ENCODE assay signal across 25 cellular contexts in the genomic region with DNA sequence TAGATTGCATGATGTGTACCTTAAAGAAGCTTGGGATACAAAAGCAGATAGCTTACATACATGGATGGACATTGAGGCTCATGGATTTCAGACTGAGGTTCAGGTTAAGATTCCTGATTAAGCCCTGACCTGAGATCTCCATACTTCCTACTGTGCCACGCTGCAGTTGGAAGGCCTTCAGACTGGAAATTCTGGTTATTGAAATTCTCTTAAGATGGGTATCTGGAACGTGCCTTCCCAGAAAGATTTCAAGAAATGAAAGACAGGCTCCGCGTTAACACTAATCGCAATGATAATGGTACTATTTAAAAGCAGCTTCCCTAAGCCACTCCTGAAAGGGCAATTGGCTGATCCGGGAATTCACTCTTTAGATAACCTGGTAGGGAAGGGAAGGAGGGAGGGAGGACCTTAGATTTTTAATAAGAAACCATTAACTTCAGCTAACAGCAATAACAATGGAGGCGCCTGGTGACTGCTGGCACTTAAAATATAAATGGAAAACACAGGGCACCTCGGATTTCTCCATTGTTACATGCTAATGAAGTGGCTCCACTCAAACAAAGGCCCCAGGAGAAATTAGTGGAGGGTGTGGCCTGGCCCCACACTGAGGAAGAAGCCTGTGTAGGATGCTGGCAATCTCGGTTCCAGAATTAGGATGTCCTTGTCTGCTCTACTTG. TPM values are rescaled to one million over a fixed set of nuclear protein-coding genes. Genes with fewer than 3 reads are reported as not detected.
DNase-seq lines count a peak whose midpoint lies in the region; ATAC-seq, FAIRE-seq and TF ChIP-seq lines count a peak whose summit lies in the region.
"Had no signal": no experiment of that assay in that cellular context is flagged by ENCODE, and none has a peak within 500 bp of the region (broad histone marks: within the 10 kb centered on the region; RNA-seq: fewer than 3 reads in every experiment).

No MANE protein-coding gene starts in this region.

- H3K27me3 ChIP-seq in Karpas-422 (ENCODE audit: low read length) (no peaks in the 10 kb centered on the region), pancreas (no peaks in the 10 kb centered on the region)
- H3K27me3 ChIP-seq: cardiac muscle cell, right atrium auricular region, suprapubic skin had no signal

- FAIRE-seq in kidney (lab: Jason Lieb, UNC) (no peak), pancreas (lab: Jason Lieb, UNC) (no peak)

- CTCF ChIA-PET in OCI-LY7 (lab: Charles Lee; ENCODE audit: unreplicated experiment) = no interaction called here

- H3K9me3 ChIP-seq in Karpas-422 (ENCODE audit: low read length) (no peaks in the 10 kb centered on the region), OCI-LY7 (ENCODE audit: low read length) (no peaks in the 10 kb centered on the region), kidney (ENCODE audit: control insufficient read depth in 1 of 2, low read length in 2 of 2) (no peaks in the 10 kb centered on the region), pancreas (no peaks in the 10 kb centered on the region)
- H3K9me3 ChIP-seq: left ventricle myocardium inferior, neutrophil, right atrium auricular region, suprapubic skin had no signal

- H3K4me2 ChIP-seq in Karpas-422 (ENCODE audit: low read depth, low read length, poor library complexity, severe bottlenecking) (peak overlapping the region; percentile 74), OCI-LY7 (ENCODE audit: low read length) (peak overlapping the region; percentile 87)

- H3K9me2 ChIP-seq in Karpas-422 (replicated peaks; ENCODE audit: insufficient read depth, low read length) (no peaks in the 10 kb centered on the region), OCI-LY7 (ENCODE audit: insufficient read depth, low read length) (no peaks in the 10 kb centered on the region)

- 56 to 57% methylated on average over 9 of the region's 9 CpGs for WGBS in pancreas, 2 donors

- no peak for TF ChIP-seq CTCF in OCI-LY7 (conservative IDR thresholded peaks at IDR 0.05; ENCODE audit: low read length)
- TF ChIP-seq CTCF in kidney (IDR thresholded peaks at IDR 0.05; ENCODE audit: borderline replicate concordance, extremely low read depth, insufficient read depth) = no peak
- TF ChIP-seq CTCF in pancreas (IDR thresholded peaks at IDR 0.05) = no peak

- H4K20me1 ChIP-seq in Karpas-422 (ENCODE audit: insufficient read depth, low read depth, low read length) (no peaks in the 10 kb centered on the region), OCI-LY7 (ENCODE audit: insufficient read depth, low read length) (no peaks in the 10 kb centered on the region)

- H3K4me1 ChIP-seq in Karpas-422 (ENCODE audit: low read length) (peaks cover 40% of the 10 kb centered on the region), OCI-LY7 (ENCODE audit: insufficient read depth, low read length, poor library complexity, severe bottlenecking) (peaks cover 54% of the 10 kb centered on the region), kidney (ENCODE audit: control insufficient read depth in 1 of 2, insufficient read depth in 1 of 2, low read depth in 1 of 2, low read length in 2 of 2) (no peaks in the 10 kb centered on the region), pancreas (no peaks in the 10 kb centered on the region)
- H3K4me1 ChIP-seq: left ventricle myocardium inferior, right atrium auricular region, suprapubic skin had no signal

- H2AFZ ChIP-seq in Karpas-422 (ENCODE audit: low read length) (peak overlapping the region; percentile 82), OCI-LY7 (ENCODE audit: low read length) (peak overlapping the region; percentile 67; the same call in 1 of the 2 replicates)

- intact Hi-C loops in OCI-LY7 (cut with micrococcal nuclease; ENCODE audit: unreplicated experiment) = loop anchor here (2.0 kb wide), 2 partner anchors 51 to 53 kb away; no protein-coding TSS in a partner anchor
- intact Hi-C loops in kidney (cut with DNase I) = no loop called here
- intact Hi-C loops in pancreas (cut with DNase I) = no loop called here

- no peaks in the 10 kb centered on the region for H3K79me2 ChIP-seq in Karpas-422 (ENCODE audit: low read length)
- H3K79me2 ChIP-seq in OCI-LY7 (ENCODE audit: insufficient read depth, low read depth, low read length) = no peaks in the 10 kb centered on the region

- no TSS peak for BruUV-seq in OCI-LY7 (replicated peaks; lab: Mats Ljungman, UMichigan)

- POLR2A ChIA-PET in OCI-LY7 (lab: Charles Lee) = interaction anchor here (1.1 to 6.3 kb wide), 5 partner anchors 12 to 26 kb away, joined by 4 to 81 read pairs (median 27); no protein-coding TSS in a partner anchor

- H3K4me3 ChIP-seq in Karpas-422 (ENCODE audit: low read length) (peak overlapping the region; percentile 53), OCI-LY7 (ENCODE audit: low read depth, low read length, poor library complexity, severe bottlenecking) (peak overlapping the region; percentile 65), kidney (ENCODE audit: low read length in 2 of 2) (no peak overlapping the region), pancreas (no peak overlapping the region)
- H3K4me3 ChIP-seq: cardiac muscle cell, left ventricle myocardium inferior, right atrium auricular region, suprapubic skin had no signal

- H3K36me3 ChIP-seq in Karpas-422 (ENCODE audit: insufficient read depth, low read length) (no peaks in the 10 kb centered on the region), OCI-LY7 (ENCODE audit: insufficient read depth, low read length) (no peaks in the 10 kb centered on the region), kidney (ENCODE audit: control insufficient read depth in 1 of 2, insufficient read depth in 2 of 2, low read length in 2 of 2) (no peaks in the 10 kb centered on the region), pancreas (no peaks in the 10 kb centered on the region)
- H3K36me3 ChIP-seq: cardiac muscle cell, left ventricle myocardium inferior, neutrophil, right atrium auricular region, suprapubic skin had no signal

- H3K9ac ChIP-seq in Karpas-422 (ENCODE audit: low read length) (peak overlapping the region; percentile 69), kidney (ENCODE audit: low read length in 2 of 2) (no peak overlapping the region)

- DNase-seq in COR-L47 (lab: John Stamatoyannopoulos, UW) (peak; percentile 64), Karpas-422 (peak; percentile 63), OCI-LY7 (ENCODE audit: low spot score) (peak; percentile 38), iPS-NIHi7 (ENCODE audit: extremely low spot score) (peak; percentile 64), DMS153 treated with DMSO at 0.1 percent for 48 hours (lab: John Stamatoyannopoulos, UW; ENCODE audit: unreplicated experiment) (no peak), NOMO-1 (lab: John Stamatoyannopoulos, UW; ENCODE audit: unreplicated experiment in 2 of 2) (no peak), kidney (no peak), pancreas (no peak)
- DNase-seq: activated CD4-positive, alpha-beta T cell treated with anti-CD3 and anti-CD28 coated beads, Interleukin-2, amount 50 U/mL, for 48 hours; activated naive CD4-positive, alpha-beta T cell; amniotic stem cell; CD4-positive, alpha-beta T cell; dermis blood vessel endothelial cell; foreskin melanocyte; left ventricle myocardium inferior; NCI-H1694; NCI-H524 treated with DMSO at 0.1 percent for 48 hours; OCI-M1; SIG-M5 had no signal

- H3K27ac ChIP-seq in Karpas-422 (ENCODE audit: low read length) (peak overlapping the region; percentile 96), OCI-LY7 (ENCODE audit: low read depth, low read length, poor library complexity, severe bottlenecking) (peak overlapping the region; percentile 98), kidney (ENCODE audit: low read depth in 2 of 2, low read length in 2 of 2) (no peak overlapping the region), pancreas (no peak overlapping the region)
- H3K27ac ChIP-seq: cardiac muscle cell, left ventricle myocardium inferior, neutrophil, right atrium auricular region, suprapubic skin had no signal

- no peak for ATAC-seq in pancreas

RNA-seq across cellular contexts. Expression of a gene that starts 22.6 kb away (rescaled TPM):
- 97.9 and 149 TPM in 2 replicates for total RNA-seq in Karpas-422 (2014; rRNA removed; shearing (Covaris generic); ENCODE audit: low replicate concordance)
- total RNA-seq in OCI-LY7 (2014; rRNA removed; shearing (Covaris generic)) = 66.7 and 72.7 TPM in 2 replicates
- total RNA-seq in OCI-LY7 (2022) (183 and 205 TPM in 2 replicates), kidney (35.2 TPM), pancreas (10 to 100 TPM; 17.2 to 28.1 (median 22.9) TPM)
- polyA plus RNA-seq in kidney (ENCODE audit: insufficient read depth, low read depth, low replicate concordance) (27.7 TPM), pancreas (10 to 100 TPM; 16.8 to 20.9 TPM)

RNA-seq across cellular contexts. Expression of a gene that starts 52.1 kb away (rescaled TPM):
- not detected in 2 replicates for total RNA-seq in Karpas-422 (2014; rRNA removed; shearing (Covaris generic); ENCODE audit: low replicate concordance)
- total RNA-seq in OCI-LY7 (2014; rRNA removed; shearing (Covaris generic)) = 0.18 and 0.19 TPM in 2 replicates
- 0.08 and 0.17 TPM in 2 replicates for total RNA-seq in OCI-LY7 (2022)
- 0.88 TPM for total RNA-seq in kidney
- polyA plus RNA-seq in kidney (ENCODE audit: insufficient read depth, low read depth, low replicate concordance) = 0.19 TPM
- under 1 TPM; 0.23 to 0.83 (median 0.74) TPM for total RNA-seq in pancreas
- polyA plus RNA-seq in pancreas = under 1 TPM; 0.42 to 0.77 TPM
- total RNA-seq: dermis blood vessel endothelial cell, epithelial cell of proximal tubule, left ventricle myocardium inferior, LHCN-M2, right atrium auricular region had no signal
- polyA plus RNA-seq: cardiac muscle cell had no signal

Comparison
In these comparisons a context has a peak if more than half of its experiments do, and no peak if none do; other contexts are left out.
1. DNase-seq: peak in COR-L47 (single experiment), Karpas-422 (single experiment), OCI-LY7 (single experiment) and iPS-NIHi7 (single experiment); none in DMS153 treated with DMSO at 0.1 percent for 48 hours (single experiment), NOMO-1 (0 of 2), kidney (single experiment) and pancreas (0 of 6).
2. H3K27ac ChIP-seq: peak in Karpas-422 (single experiment) and OCI-LY7 (single experiment); none in kidney (0 of 2) and pancreas (0 of 4).
3. H3K4me3 ChIP-seq: peak in Karpas-422 (single experiment) and OCI-LY7 (single experiment); none in kidney (0 of 2) and pancreas (0 of 4).